Comparison of ENCODE assay signal across 1 cellular context in genomic region chr2:241354668-241355658, GRCh38.
TF ChIP-seq lines count a peak whose summit lies in the region.

No MANE protein-coding gene starts in this region.

TF ChIP-seq in HepG2, 621 proteins besides CTCF, POLR2A, EP300 and RAD21 (continued from another document and continues in another):
- TF ChIP-seq ZNF318 (CRISPR knock-in tag; IDR thresholded peaks at IDR 0.05) (peak; percentile 19; the same call in 1 of the 2 replicates), ARID4A (CRISPR knock-in tag; IDR thresholded peaks at IDR 0.05; ENCODE audit: borderline replicate concordance) (peak; percentile 72), ONECUT2 (CRISPR knock-in tag; IDR thresholded peaks at IDR 0.05) (no peak), ZNF605 (CRISPR knock-in tag; IDR thresholded peaks at IDR 0.05) (peak; percentile 97), SKIL (CRISPR knock-in tag; IDR thresholded peaks at IDR 0.05; ENCODE audit: borderline replicate concordance) (no peak), NFE2L1 (CRISPR knock-in tag; IDR thresholded peaks at IDR 0.05; ENCODE audit: borderline replicate concordance) (no peak), FLYWCH1 (CRISPR knock-in tag; IDR thresholded peaks at IDR 0.05) (no peak), ZNF530 (CRISPR knock-in tag; IDR thresholded peaks at IDR 0.05; ENCODE audit: low read depth) (no peak), CBX5 (CRISPR knock-in tag; IDR thresholded peaks at IDR 0.05; ENCODE audit: borderline replicate concordance) (no peak; the same call in 1 of the 2 replicates), LBX2 (CRISPR knock-in tag; IDR thresholded peaks at IDR 0.05; ENCODE audit: borderline replicate concordance) (0 out of 2 replicates have a peak, but pooled peaks have one; percentile 9), AKNA (CRISPR knock-in tag; IDR thresholded peaks at IDR 0.05; ENCODE audit: borderline replicate concordance) (no peak), ZBTB46 (CRISPR knock-in tag; IDR thresholded peaks at IDR 0.05; ENCODE audit: borderline replicate concordance) (no peak), MIER3 (CRISPR knock-in tag; IDR thresholded peaks at IDR 0.05; ENCODE audit: borderline replicate concordance) (peak; percentile 38; the same call in 1 of the 2 replicates), ZBTB1 (CRISPR knock-in tag; IDR thresholded peaks at IDR 0.05; ENCODE audit: borderline replicate concordance) (no peak), MAFK (conservative IDR thresholded peaks at IDR 0.05 in 1 of 2, IDR thresholded peaks at IDR 0.05 in 1 of 2; ENCODE audit: low read length in 2 of 2) (peak; percentile 51 to 93), ZNF18 (CRISPR knock-in tag; IDR thresholded peaks at IDR 0.05; ENCODE audit: insufficient replicate concordance) (peak; percentile 67), ZBED4 (CRISPR knock-in tag; IDR thresholded peaks at IDR 0.05; ENCODE audit: borderline replicate concordance) (no peak)
